ENCODE assay signal across 18 cellular contexts in genomic region chr9:99387416-99387815, GRCh38.
DNase-seq lines count a peak whose midpoint lies in the region; ATAC-seq and TF ChIP-seq lines count a peak whose summit lies in the region.
"Had no signal": no experiment of that assay in that cellular context is flagged by ENCODE, and none has a peak within 500 bp of the region (broad histone marks: within the 10 kb centered on the region; RNA-seq: fewer than 3 reads in every experiment).

No MANE protein-coding gene starts in this region.

- in situ Hi-C loops in IMR-90 (cut with MboI; ENCODE audit: low sequenced_read_pairs), result no loop called here

- H3K27ac ChIP-seq in IMR-90 (ENCODE audit: insufficient read depth, low read length), result no peak overlapping the region
- H3K27ac ChIP-seq in CD4-positive, alpha-beta memory T cell (ENCODE audit: low read depth, low read length), result no peak overlapping the region
- H3K27ac ChIP-seq: 22Rv1, A549, C4-2B, HL-60 had no signal

- H3K18ac ChIP-seq in IMR-90 (ENCODE audit: low read depth, low read length), result no peak overlapping the region

- no peak overlapping the region for H3K4me3 Mint-ChIP-seq in effector memory CD8-positive, alpha-beta T cell
- H3K4me3 Mint-ChIP-seq in CD4-positive, alpha-beta memory T cell, result no peak overlapping the region
- H3K4me3 Mint-ChIP-seq: CD4-positive, alpha-beta T cell; H9 had no signal

- H4K8ac ChIP-seq in IMR-90 (ENCODE audit: low read depth in 2 of 2, low read length in 2 of 2), result no peak overlapping the region

- H3K23ac ChIP-seq in IMR-90 (ENCODE audit: low read depth, low read length), result no peak overlapping the region

- H2BK5ac ChIP-seq in IMR-90 (ENCODE audit: low read depth, low read length, poor library complexity, severe bottlenecking), result no peak overlapping the region

- H3K4me3 ChIP-seq in IMR-90 (ENCODE audit: insufficient read depth, low read depth, low read length), result no peak overlapping the region
- H3K4me3 ChIP-seq in adipocyte (ENCODE audit: low read length), result no peak overlapping the region
- no peak overlapping the region for H3K4me3 ChIP-seq in CD4-positive, alpha-beta memory T cell (ENCODE audit: low read length in 2 of 2)
- H3K4me3 ChIP-seq: A549, K562 had no signal

- H3K36me3 ChIP-seq in IMR-90 (ENCODE audit: control insufficient read depth, insufficient read depth, low read length) (no peaks in the 10 kb centered on the region), adipocyte (ENCODE audit: control insufficient read depth, insufficient read depth, low read length, severe bottlenecking) (no peaks in the 10 kb centered on the region)
- H3K36me3 ChIP-seq in CD4-positive, alpha-beta memory T cell (ENCODE audit: insufficient read depth, low read length), result no peaks in the 10 kb centered on the region

- ATAC-seq in IMR-90 (ENCODE audit: low read depth) (no peak), GM19328 (IDR thresholded peaks at IDR 0.05; ENCODE audit: unreplicated experiment) (no peak)
- no peak for ATAC-seq in effector memory CD8-positive, alpha-beta T cell (replicated peaks)
- ATAC-seq: A549, K562 had no signal

- H4K91ac ChIP-seq in IMR-90 (ENCODE audit: insufficient read depth, low read depth, low read length), result no peak overlapping the region

- DNase-seq in EH (ENCODE audit: low read depth) (peak; percentile 85), IMR-90 (no peak), adipocyte (ENCODE audit: low read depth) (peak; percentile 68), fibroblast of peridontal ligament (ENCODE audit: extremely low read depth) (peak; percentile 35), T-helper 1 cell (no peak)
- no peak for DNase-seq in effector memory CD8-positive, alpha-beta T cell
- no peak for DNase-seq in CD4-positive, alpha-beta memory T cell
- DNase-seq: AML-193; CD4-positive, alpha-beta T cell; DMS153; DMS79; H9 had no signal

- H3K4me1 Mint-ChIP-seq in effector memory CD8-positive, alpha-beta T cell (ENCODE audit: low read depth in 2 of 2), result no peaks in the 10 kb centered on the region
- H3K4me1 Mint-ChIP-seq in CD4-positive, alpha-beta memory T cell, result no peaks in the 10 kb centered on the region

- H2AK9ac ChIP-seq in IMR-90 (replicated peaks; ENCODE audit: low read depth, low read length, poor library complexity), result no peak overlapping the region

- H2BK120ac ChIP-seq in IMR-90 (ENCODE audit: low read depth, low read length), result peak overlapping the region; percentile 40; the same call in 1 of the 2 replicates

- H4K20me1 ChIP-seq in IMR-90 (ENCODE audit: insufficient read depth, low read length), result no peaks in the 10 kb centered on the region

- no peak overlapping the region for H3K56ac ChIP-seq in IMR-90 (ENCODE audit: extremely low read depth, insufficient read depth, low read length)

- intact Hi-C loops in IMR-90 (cut with micrococcal nuclease), result no loop called here
- intact Hi-C loops in CD4-positive, alpha-beta memory T cell (cut with micrococcal nuclease), result no loop called here

- no peak overlapping the region for H2AK5ac ChIP-seq in IMR-90 (ENCODE audit: low read depth, low read length)

- H3K9me3 Mint-ChIP-seq in effector memory CD8-positive, alpha-beta T cell, result no peaks in the 10 kb centered on the region
- H3K9me3 Mint-ChIP-seq in CD4-positive, alpha-beta memory T cell, result no peaks in the 10 kb centered on the region
- H3K9me3 Mint-ChIP-seq: CD4-positive, alpha-beta T cell; H9 had no signal

- no peak overlapping the region for H3K14ac ChIP-seq in IMR-90 (replicated peaks; ENCODE audit: low read depth, low read length)

- H4K5ac ChIP-seq in IMR-90 (ENCODE audit: low read depth, low read length), result no peak overlapping the region

- TF ChIP-seq RAD21 in IMR-90 (IDR thresholded peaks at IDR 0.05; ENCODE audit: low read length), result no peak

- H2BK20ac ChIP-seq in IMR-90 (ENCODE audit: low read depth, low read length), result 0 out of 2 replicates have a peak overlapping the region, but pooled peaks have one; percentile 33

- H3K27me3 Mint-ChIP-seq in effector memory CD8-positive, alpha-beta T cell, result peaks cover 20 to 30% of the 10 kb centered on the region in 2 donors
- peaks cover 4 to 12% of the 10 kb centered on the region in 2 donors for H3K27me3 Mint-ChIP-seq in CD4-positive, alpha-beta memory T cell

- H2AFZ ChIP-seq in IMR-90 (replicated peaks; ENCODE audit: low read length, poor library complexity), result no peak overlapping the region

- H3K4ac ChIP-seq in IMR-90 (ENCODE audit: low read depth, low read length), result no peak overlapping the region

- peaks cover 14% of the 10 kb centered on the region for H3K4me1 ChIP-seq in IMR-90 (ENCODE audit: control insufficient read depth, insufficient read depth, low read length)
- H3K4me1 ChIP-seq in adipocyte (ENCODE audit: control insufficient read depth, insufficient read depth, low read length), result peaks cover 12% of the 10 kb centered on the region
- no peaks in the 10 kb centered on the region for H3K4me1 ChIP-seq in CD4-positive, alpha-beta memory T cell (ENCODE audit: insufficient read depth, low read length)
- H3K4me1 ChIP-seq: A549 had no signal

- H3K27me3 ChIP-seq in IMR-90 (ENCODE audit: control insufficient read depth, insufficient read depth, low read length) (no peaks in the 10 kb centered on the region; the same call in 1 of the 2 replicates), adipocyte (replicated peaks; ENCODE audit: control insufficient read depth, insufficient read depth, low read length) (no peaks in the 10 kb centered on the region)
- no peaks in the 10 kb centered on the region for H3K27me3 ChIP-seq in CD4-positive, alpha-beta memory T cell (ENCODE audit: insufficient read depth, low read length)

- CTCF ChIA-PET in IMR-90 (lab: Yijun Ruan, JAX), result no interaction called here
- CTCF ChIA-PET in CD4-positive, alpha-beta memory T cell (lab: Charles Lee; ENCODE audit: partially characterized antibody), result no interaction called here

- BruUV-seq in IMR-90 (replicated peaks; lab: Mats Ljungman, UMichigan), result no TSS peak

- no peak overlapping the region for H2BK15ac ChIP-seq in IMR-90 (ENCODE audit: low read depth, low read length)

- no peaks in the 10 kb centered on the region for H3K79me1 ChIP-seq in IMR-90 (ENCODE audit: low read depth in 1 of 2, low read length in 2 of 2)

- no peak overlapping the region for H3K27ac Mint-ChIP-seq in effector memory CD8-positive, alpha-beta T cell
- no peak overlapping the region for H3K27ac Mint-ChIP-seq in CD4-positive, alpha-beta memory T cell
- H3K27ac Mint-ChIP-seq: CD4-positive, alpha-beta T cell; H9 had no signal

- POLR2A ChIA-PET in IMR-90 (lab: Charles Lee; ENCODE audit: unreplicated experiment), result no interaction called here
- POLR2A ChIA-PET in CD4-positive, alpha-beta memory T cell (lab: Charles Lee; ENCODE audit: partially characterized antibody), result no interaction called here

- no peak for TF ChIP-seq CTCF in IMR-90 (conservative IDR thresholded peaks at IDR 0.05; ENCODE audit: low read depth, low read length)

- no peak for TF ChIP-seq POLR2A in IMR-90 (IDR thresholded peaks at IDR 0.05; ENCODE audit: low read depth, low read length)

- no CpG with 5 or more reads among the region's 2 CpGs for WGBS in IMR-90 (ENCODE audit: extremely low coverage in 2 of 2, insufficient read length in 1 of 2), 2 experiments

- peaks cover 10% of the 10 kb centered on the region for H3K9me1 ChIP-seq in IMR-90 (ENCODE audit: insufficient read depth, low read length)

- dilution Hi-C loops in IMR-90 (cut with HindIII; ENCODE audit: low sequenced_read_pairs, unreplicated experiment), result no loop called here

- no peak overlapping the region for H3K9ac ChIP-seq in IMR-90 (ENCODE audit: low read depth, low read length)
- H3K9ac ChIP-seq in adipocyte (ENCODE audit: low read length), result no peak overlapping the region

- H3K4me2 ChIP-seq in IMR-90 (ENCODE audit: low read depth, low read length), result no peak overlapping the region
- H3K4me2 ChIP-seq: A549 had no signal

- no peaks in the 10 kb centered on the region for H3K9me3 ChIP-seq in IMR-90 (ENCODE audit: control insufficient read depth, insufficient read depth, low read length)
- H3K9me3 ChIP-seq in adipocyte (ENCODE audit: control insufficient read depth, low read length), result no peaks in the 10 kb centered on the region
- H3K9me3 ChIP-seq in CD4-positive, alpha-beta memory T cell (ENCODE audit: control insufficient read depth in 1 of 2, low read length in 2 of 2), result no peaks in the 10 kb centered on the region
- H3K9me3 ChIP-seq: A549 had no signal

- peaks cover 2% of the 10 kb centered on the region for H3K36me3 Mint-ChIP-seq in effector memory CD8-positive, alpha-beta T cell (ENCODE audit: insufficient read depth)
- H3K36me3 Mint-ChIP-seq in CD4-positive, alpha-beta memory T cell, result no peaks in the 10 kb centered on the region

TF ChIP-seq in IMR-90, 13 proteins besides CTCF, POLR2A, EP300 and RAD21:
- TF ChIP-seq MAZ (IDR thresholded peaks at IDR 0.05; ENCODE audit: borderline replicate concordance, low read depth, low read length) (no peak), CHD1 (IDR thresholded peaks at IDR 0.05; ENCODE audit: low read depth, low read length) (no peak)

Comparison
In these comparisons a context has a peak if more than half of its experiments do, and no peak if none do; other contexts are left out.
1. DNase-seq: peak in EH (single experiment), adipocyte (single experiment) and fibroblast of peridontal ligament (single experiment); none in IMR-90 (single experiment), effector memory CD8-positive, alpha-beta T cell (0 of 3), T-helper 1 cell (0 of 5) and CD4-positive, alpha-beta memory T cell (0 of 5).